ENCODE assay signal across 8 cellular contexts in the genomic region with DNA sequence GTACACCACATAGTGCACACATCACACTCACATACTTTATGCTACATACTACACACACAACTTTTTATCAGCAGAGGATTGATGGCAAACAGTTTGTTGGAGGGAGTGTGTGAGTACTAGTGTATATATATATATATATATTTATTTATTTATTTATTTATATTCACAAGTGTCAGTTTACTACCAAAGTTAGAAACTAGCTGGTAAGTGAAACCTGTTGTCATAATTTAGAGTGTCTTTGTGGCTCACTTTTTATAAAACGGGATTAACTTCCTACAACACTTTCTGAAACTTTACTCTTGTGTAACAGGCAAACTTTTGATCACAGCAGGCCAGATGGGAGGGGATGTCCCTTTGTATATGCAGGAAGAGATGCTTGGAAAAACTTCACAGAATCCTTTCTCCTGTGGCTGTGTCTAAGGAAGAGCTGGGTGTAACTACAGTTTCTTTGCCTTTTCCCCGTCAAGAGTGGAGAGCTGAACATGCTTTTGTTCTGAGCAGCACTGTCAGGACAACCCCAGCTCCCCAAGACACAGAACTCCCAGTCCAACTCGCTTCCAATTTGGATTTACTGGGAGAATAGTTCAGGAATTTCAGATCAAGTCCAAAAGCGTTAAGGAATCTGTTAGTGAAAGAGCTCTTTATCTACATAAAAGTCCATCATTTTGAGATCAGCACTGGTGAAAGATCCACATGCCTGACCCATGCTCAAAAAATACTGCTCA. TPM values are rescaled to one million over a fixed set of nuclear protein-coding genes. Genes with fewer than 3 reads are reported as not detected.
DNase-seq lines count a peak whose midpoint lies in the region; ATAC-seq and TF ChIP-seq lines count a peak whose summit lies in the region.

No MANE protein-coding gene starts in this region.

- peaks cover 3% of the 10 kb centered on the region; the same call in 1 of the 2 replicates for H3K36me3 ChIP-seq in DOHH2 (ENCODE audit: control insufficient read depth, low read length)
- H3K36me3 ChIP-seq in ectodermal cell (ENCODE audit: control insufficient read depth, insufficient read depth, low read length), result no peaks in the 10 kb centered on the region
- no peaks in the 10 kb centered on the region for H3K36me3 ChIP-seq in osteoblast (ENCODE audit: insufficient read depth, low read length)

- no peaks in the 10 kb centered on the region for H3K9me2 ChIP-seq in DOHH2 (replicated peaks; ENCODE audit: control insufficient read depth, low read length)

- H3K79me2 ChIP-seq in DOHH2 (ENCODE audit: control insufficient read depth, low read length) (peaks cover 18% of the 10 kb centered on the region), osteoblast (ENCODE audit: insufficient read depth, low read length) (no peaks in the 10 kb centered on the region)

- H3K4me3 ChIP-seq in DOHH2 (ENCODE audit: low read length) (peak overlapping the region; percentile 95), ectodermal cell (ENCODE audit: insufficient read depth, low read depth, low read length) (peak overlapping the region; percentile 89), osteoblast (ENCODE audit: insufficient read depth, low read length) (peak overlapping the region; percentile 94)

- peaks cover 18% of the 10 kb centered on the region for H3F3A ChIP-seq in DOHH2 (ENCODE audit: control insufficient read depth, insufficient read depth)

- H3K9me3 ChIP-seq in DOHH2 (ENCODE audit: control insufficient read depth, insufficient read depth, low read length) (peaks cover 9% of the 10 kb centered on the region; the same call in 1 of the 2 replicates), ectodermal cell (ENCODE audit: control insufficient read depth, low read length) (no peaks in the 10 kb centered on the region), osteoblast (ENCODE audit: low read depth, low read length) (no peaks in the 10 kb centered on the region)

- H3K27ac ChIP-seq in DOHH2 (ENCODE audit: low read depth, low read length), result peak overlapping the region; percentile 81
- peak overlapping the region; percentile 26 for H3K27ac ChIP-seq in ectodermal cell (ENCODE audit: insufficient read depth, low read depth, low read length, poor library complexity, severe bottlenecking)
- no peak overlapping the region for H3K27ac ChIP-seq in osteoblast (ENCODE audit: low read depth, low read length)

- TF ChIP-seq CTCF in DOHH2 (IDR thresholded peaks at IDR 0.05; ENCODE audit: low read depth, low read length, poor library complexity, severe bottlenecking), result no peak
- TF ChIP-seq CTCF in osteoblast (IDR thresholded peaks at IDR 0.05; ENCODE audit: extremely low read depth, low read depth, low read length), result no peak

- H3K4me1 ChIP-seq in DOHH2 (ENCODE audit: control insufficient read depth, low read length), result peaks cover 70% of the 10 kb centered on the region
- H3K4me1 ChIP-seq in ectodermal cell (ENCODE audit: control insufficient read depth, insufficient read depth, low read length), result peaks cover 40% of the 10 kb centered on the region
- H3K4me1 ChIP-seq in osteoblast (ENCODE audit: insufficient read depth, low read length), result peaks cover 21% of the 10 kb centered on the region

- DNase-seq in NCI-H69 (lab: John Stamatoyannopoulos, UW) (peak; percentile 23), osteoblast (ENCODE audit: insufficient read length, low spot score, missing footprints) (peak; percentile 71), KBM-7 (no peak), NCI-H2107 (lab: John Stamatoyannopoulos, UW) (no peak)
- no peak for DNase-seq in stimulated activated CD4-positive, alpha-beta T cell treated with anti-CD3 and anti-CD28 coated beads, Interleukin-4, amount 100 ng/mL, for 1 hour

- H3K27me3 ChIP-seq in DOHH2 (ENCODE audit: control insufficient read depth, low read length) (no peaks in the 10 kb centered on the region), ectodermal cell (ENCODE audit: control insufficient read depth, insufficient read depth, low read length, poor library complexity, severe bottlenecking) (no peaks in the 10 kb centered on the region), osteoblast (ENCODE audit: insufficient read depth, low read length) (no peaks in the 10 kb centered on the region)

- in situ Hi-C loops in KBM-7 (cut with MboI; ENCODE audit: low pct_unique_long_range_greater_than_20kb, low sequenced_read_pairs), result loop anchor here (25.0 kb wide), 1 partner anchor 162 kb away; the partner anchor contains the start of gene PRKACB

- peak overlapping the region; percentile 96 for H2AFZ ChIP-seq in osteoblast (ENCODE audit: low read length)

- H4K20me1 ChIP-seq in DOHH2 (ENCODE audit: control insufficient read depth, insufficient read depth, low read depth, low read length), result no peaks in the 10 kb centered on the region
- no peaks in the 10 kb centered on the region for H4K20me1 ChIP-seq in osteoblast (ENCODE audit: insufficient read depth, low read length)

- no peak for ATAC-seq in GM21423 (IDR thresholded peaks at IDR 0.05; ENCODE audit: unreplicated experiment)

- 31 to 36% methylated on average over 3 to 4 of the region's 4 CpGs for WGBS in ectodermal cell, 2 experiments

- peak overlapping the region; percentile 78 for H3K4me2 ChIP-seq in DOHH2 (ENCODE audit: low read length)
- peak overlapping the region; percentile 94 for H3K4me2 ChIP-seq in osteoblast (ENCODE audit: insufficient read depth, low read length)

RNA-seq across cellular contexts. Expression of gene SAMD13, which starts 1.8 kb away (rescaled TPM):
- 6.1 TPM for polyA plus RNA-seq in ectodermal cell (2013, experiment 1 of 4)
- 4.7 TPM for polyA plus RNA-seq in ectodermal cell (2013, experiment 2 of 4)
- polyA plus RNA-seq in ectodermal cell (2013, experiment 3 of 4), result 6.0 TPM
- 6.6 TPM for polyA plus RNA-seq in ectodermal cell (2013, experiment 4 of 4)
- total RNA-seq in osteoblast, result under 0.01 and 0.29 TPM in 2 replicates

Comparison
In these comparisons a context has a peak if more than half of its experiments do, and no peak if none do; other contexts are left out.
1. DNase-seq: peak in NCI-H69 (single experiment) and osteoblast (single experiment); none in stimulated activated CD4-positive, alpha-beta T cell treated with anti-CD3 and anti-CD28 coated beads, Interleukin-4, amount 100 ng/mL, for 1 hour (single experiment), KBM-7 (single experiment) and NCI-H2107 (single experiment).
2. Peak in every context shown above with its lines, with median percentiles within 50 percentile points of each other: H3K4me3 ChIP-seq.